Comparison of ENCODE assay signal across 8 cellular contexts in genomic region chr1:235866913-235867850, GRCh38. TPM values are rescaled to one million over a fixed set of nuclear protein-coding genes. Genes with fewer than 3 reads are reported as not detected.
DNase-seq lines count a peak whose midpoint lies in the region; ATAC-seq, FAIRE-seq and TF ChIP-seq lines count a peak whose summit lies in the region.

No MANE protein-coding gene starts in this region.

- H3K4me3 Mint-ChIP-seq in activated naive CD8-positive, alpha-beta T cell treated with anti-CD3 and anti-CD28 coated beads, Interleukin-2, amount 10 ng/mL, durations not matched to agents 7 days and 5 days: peak overlapping the region; percentile 98

- peaks cover 52% of the 10 kb centered on the region for H3K4me1 Mint-ChIP-seq in activated naive CD8-positive, alpha-beta T cell treated with anti-CD3 and anti-CD28 coated beads, Interleukin-2, amount 10 ng/mL, durations not matched to agents 7 days and 5 days

- TF ChIP-seq CTCF in pancreas (IDR thresholded peaks at IDR 0.05) (no peak), tibial artery (IDR thresholded peaks at IDR 0.05) (no peak)

- no peaks in the 10 kb centered on the region for H3K27me3 Mint-ChIP-seq in activated naive CD8-positive, alpha-beta T cell treated with anti-CD3 and anti-CD28 coated beads, Interleukin-2, amount 10 ng/mL, durations not matched to agents 7 days and 5 days

- H3K4me3 ChIP-seq in pancreas (peak overlapping the region; percentile 70 to 97 (median 95)), tibial artery (peak overlapping the region; percentile 83 to 100)

- intact Hi-C loops in Right ventricle myocardium superior (cut with DNase I): loop anchor here (10.0 kb wide), 1 partner anchor 108 kb away; no protein-coding TSS in a partner anchor
- intact Hi-C loops in pancreas (cut with DNase I): no loop called here
- intact Hi-C loops in tibial artery (cut with DNase I; ENCODE audit: low total_unique reads): loop anchor here (5.0 kb wide), 1 partner anchor 50 kb away; no protein-coding TSS in a partner anchor

- no peaks in the 10 kb centered on the region for H3K9me3 Mint-ChIP-seq in activated naive CD8-positive, alpha-beta T cell treated with anti-CD3 and anti-CD28 coated beads, Interleukin-2, amount 10 ng/mL, durations not matched to agents 7 days and 5 days

- peaks cover 12% of the 10 kb centered on the region for H3K36me3 Mint-ChIP-seq in activated naive CD8-positive, alpha-beta T cell treated with anti-CD3 and anti-CD28 coated beads, Interleukin-2, amount 10 ng/mL, durations not matched to agents 7 days and 5 days

- POLR2A ChIA-PET in activated naive CD8-positive, alpha-beta T cell treated with anti-CD3 and anti-CD28 coated beads, Interleukin-2, amount 10 ng/mL, durations not matched to agents 7 days and 5 days (lab: Charles Lee): interaction anchor here (0.9 to 4.5 kb wide), 12 partner anchors 10 to 108 kb away, joined by 3 to 60 read pairs (median 4); no protein-coding TSS in a partner anchor

- ATAC-seq in HG02642 (IDR thresholded peaks at IDR 0.05; ENCODE audit: poor library complexity, unreplicated experiment) (peak; percentile 82), Right ventricle myocardium superior (ENCODE audit: poor library complexity) (peak; percentile 99), pancreas (peak; percentile 94 to 97 (median 95))
- ATAC-seq in activated naive CD8-positive, alpha-beta T cell treated with anti-CD3 and anti-CD28 coated beads, Interleukin-2, amount 10 ng/mL, durations not matched to agents 7 days and 5 days (ENCODE audit: low read depth): peak; percentile 67

- peak; percentile 81 for DNase-seq in NCI-H1105 treated with DMSO at 0.1 percent for 48 hours (lab: John Stamatoyannopoulos, UW)
- peak; percentile 95 for DNase-seq in SKM-1 treated with dmso at 0.1 percent for 144 hours (lab: John Stamatoyannopoulos, UW; ENCODE audit: unreplicated experiment)
- peak; percentile 100 for DNase-seq in activated naive CD8-positive, alpha-beta T cell treated with anti-CD3 and anti-CD28 coated beads, Interleukin-2, amount 10 ng/mL, durations not matched to agents 7 days and 5 days
- DNase-seq in Right ventricle myocardium superior: peak; percentile 98
- peak; percentile 94 to 99 (median 98) for DNase-seq in pancreas
- DNase-seq in tibial artery: peak; percentile 93 to 97

- FAIRE-seq in pancreas (lab: Jason Lieb, UNC): no peak

- H3K9me3 ChIP-seq in pancreas (no peaks in the 10 kb centered on the region), tibial artery (no peaks in the 10 kb centered on the region)

- 1 to 2% methylated on average over 33 to 56 of the region's 56 CpGs for WGBS in pancreas, 2 donors

- H3K36me3 ChIP-seq in pancreas (no peaks in the 10 kb centered on the region), tibial artery (no peaks in the 10 kb centered on the region)

- peaks cover 0 to 13% (median 4%) of the 10 kb centered on the region in 3 donors for H3K4me1 ChIP-seq in pancreas
- H3K4me1 ChIP-seq in tibial artery: peaks cover 0 to 27% (median 16%) of the 10 kb centered on the region in 4 donors

- H3K27ac ChIP-seq in pancreas (peak overlapping the region; percentile 96 to 97 (median 96)), tibial artery (peak overlapping the region; percentile 95 to 99)

- H3K27ac Mint-ChIP-seq in activated naive CD8-positive, alpha-beta T cell treated with anti-CD3 and anti-CD28 coated beads, Interleukin-2, amount 10 ng/mL, durations not matched to agents 7 days and 5 days: peak overlapping the region; percentile 97

- no peaks in the 10 kb centered on the region for H3K27me3 ChIP-seq in pancreas
- H3K27me3 ChIP-seq in tibial artery: no peaks in the 10 kb centered on the region

- TF ChIP-seq POLR2A in GM10847 (IDR thresholded peaks at IDR 0.05; ENCODE audit: extremely low read depth, insufficient read length): peak; percentile 71

RNA-seq across cellular contexts. Expression of gene LYST, which starts 0.5 kb away (rescaled TPM):
- 10 to 100 TPM; 52.8 to 61.2 TPM for total RNA-seq in activated naive CD8-positive, alpha-beta T cell treated with anti-CD3 and anti-CD28 coated beads, Interleukin-2, amount 10 ng/mL, durations not matched to agents 7 days and 5 days
- total RNA-seq in Right ventricle myocardium superior (9.7 TPM), pancreas (10 to 100 TPM in 3 of 6 donors, 1 to 10 TPM in 3; 8.1 to 13.7 (median 9.7) TPM)
- polyA plus RNA-seq in pancreas: 1 to 10 TPM; 4.3 to 5.2 TPM

Comparison
In these comparisons a context has a peak if more than half of its experiments do, and no peak if none do; other contexts are left out.
1. Peak in every context shown above with its lines: DNase-seq, ATAC-seq, H3K4me3 ChIP-seq and H3K27ac ChIP-seq.
2. intact Hi-C loops: an anchor here in Right ventricle myocardium superior (10.0 kb wide) and tibial artery (5.0 kb wide); none called in pancreas.